In genomic region chr20:1804129-1804503, GRCh38 we compare ENCODE assay signal across 9 cellular contexts.
A peak's percentile ranks its signal among the peaks of the same experiment; 100 is the strongest.
DNase-seq lines count a peak whose midpoint lies in the region; ATAC-seq and TF ChIP-seq lines count a peak whose summit lies in the region.
"Had no signal": no experiment of that assay in that cellular context is flagged by ENCODE, and none has a peak within 500 bp of the region (broad histone marks: within the 10 kb centered on the region; RNA-seq: fewer than 3 reads in every experiment).

No MANE protein-coding gene starts in this region.

- H3K4me1 ChIP-seq in lung (ENCODE audit: control insufficient read depth in 2 of 2, insufficient read depth in 2 of 2, low read length in 2 of 2) (peaks cover 0 to 6% of the 10 kb centered on the region in 2 donors), testis (no peaks in the 10 kb centered on the region)

- H3K4me1 Mint-ChIP-seq in activated CD4-positive, alpha-beta T cell treated with anti-CD3 and anti-CD28 coated beads, Interleukin-2, amount 10 ng/mL, durations not matched to agents 7 days and 5 days = peaks cover 14% of the 10 kb centered on the region
- peaks cover 10% of the 10 kb centered on the region for H3K4me1 Mint-ChIP-seq in activated CD4-positive, alpha-beta T cell treated with anti-CD3 and anti-CD28 coated beads for 36 hours
- H3K4me1 Mint-ChIP-seq in activated naive CD8-positive, alpha-beta T cell treated with anti-CD3 and anti-CD28 coated beads, Interleukin-2, amount 50 U/mL, for 24 hours = peaks cover 16% of the 10 kb centered on the region

- H3K9me3 ChIP-seq in lung (ENCODE audit: control insufficient read depth in 2 of 2, insufficient read depth in 1 of 2, low read length in 1 of 2) (no peaks in the 10 kb centered on the region), testis (no peaks in the 10 kb centered on the region)
- H3K9me3 ChIP-seq: MG63 had no signal

- DNase-seq in activated CD4-positive, alpha-beta T cell treated with anti-CD3 and anti-CD28 coated beads, Interleukin-2, amount 10 ng/mL, durations not matched to agents 7 days and 5 days = no peak
- no peak for DNase-seq in activated CD4-positive, alpha-beta T cell treated with anti-CD3 and anti-CD28 coated beads for 36 hours
- no peak for DNase-seq in activated naive CD8-positive, alpha-beta T cell treated with anti-CD3 and anti-CD28 coated beads, Interleukin-2, amount 50 U/mL, for 24 hours
- DNase-seq in lung (ENCODE audit: low spot score) (no peak), testis (no peak), hepatic stellate cell (ENCODE audit: low spot score) (no peak)
- no peak for DNase-seq in activated CD8-positive, alpha-beta memory T cell treated with anti-CD3 and anti-CD28 coated beads, Interleukin-2, amount 50 U/mL, for 4 hours
- DNase-seq: MG63 had no signal

- H3K36me3 Mint-ChIP-seq in activated CD4-positive, alpha-beta T cell treated with anti-CD3 and anti-CD28 coated beads, Interleukin-2, amount 10 ng/mL, durations not matched to agents 7 days and 5 days (ENCODE audit: low read depth) = no peaks in the 10 kb centered on the region
- H3K36me3 Mint-ChIP-seq in activated CD4-positive, alpha-beta T cell treated with anti-CD3 and anti-CD28 coated beads for 36 hours (ENCODE audit: low read depth) = no peaks in the 10 kb centered on the region
- no peaks in the 10 kb centered on the region for H3K36me3 Mint-ChIP-seq in activated naive CD8-positive, alpha-beta T cell treated with anti-CD3 and anti-CD28 coated beads, Interleukin-2, amount 50 U/mL, for 24 hours (ENCODE audit: low read depth)

- POLR2A ChIA-PET in activated CD4-positive, alpha-beta T cell treated with anti-CD3 and anti-CD28 coated beads, Interleukin-2, amount 10 ng/mL, durations not matched to agents 7 days and 5 days (lab: Charles Lee) = no interaction called here
- POLR2A ChIA-PET in activated CD4-positive, alpha-beta T cell treated with anti-CD3 and anti-CD28 coated beads for 36 hours (lab: Charles Lee) = no interaction called here

- H3K36me3 ChIP-seq in lung (ENCODE audit: control insufficient read depth in 2 of 2, insufficient read depth in 2 of 2, low read length in 2 of 2) (no peaks in the 10 kb centered on the region), testis (ENCODE audit: low read depth, missing control alignments) (no peaks in the 10 kb centered on the region)
- H3K36me3 ChIP-seq: MG63 had no signal

- no peak for TF ChIP-seq CTCF in lung (IDR thresholded peaks at IDR 0.05; ENCODE audit: control extremely low read depth, extremely low read depth)
- no peak for TF ChIP-seq CTCF in testis (IDR thresholded peaks at IDR 0.05)

- H3K4me3 ChIP-seq in lung = no peak overlapping the region
- peak overlapping the region; percentile 58 to 59 for H3K4me3 ChIP-seq in testis

- no peaks in the 10 kb centered on the region for H3K27me3 ChIP-seq in lung (ENCODE audit: control insufficient read depth, insufficient read depth)
- H3K27me3 ChIP-seq in testis = no peaks in the 10 kb centered on the region
- H3K27me3 ChIP-seq: MG63 had no signal

- 54 to 67% methylated on average over 7 of the region's 7 CpGs for WGBS in lung, 2 donors
- WGBS in testis, 2 donors = 39 to 65% methylated on average over 7 of the region's 7 CpGs

- intact Hi-C loops in activated CD4-positive, alpha-beta T cell treated with anti-CD3 and anti-CD28 coated beads for 36 hours (cut with DNase I, micrococcal nuclease) = no loop called here
- intact Hi-C loops in testis (cut with DNase I; ENCODE audit: low total_unique reads) = no loop called here

- CTCF ChIA-PET in activated CD4-positive, alpha-beta T cell treated with anti-CD3 and anti-CD28 coated beads, Interleukin-2, amount 10 ng/mL, durations not matched to agents 7 days and 5 days (lab: Charles Lee) = interaction anchor here (1.1 to 1.3 kb wide), 2 partner anchors 27 to 180 kb away, joined by 3 to 5 read pairs; no protein-coding TSS in a partner anchor
- CTCF ChIA-PET in activated CD4-positive, alpha-beta T cell treated with anti-CD3 and anti-CD28 coated beads for 36 hours (lab: Charles Lee) = interaction anchor here (1.4 kb wide), 1 partner anchor 39 kb away, joined by 3 read pairs; no protein-coding TSS in a partner anchor

- H3K27me3 Mint-ChIP-seq in activated CD4-positive, alpha-beta T cell treated with anti-CD3 and anti-CD28 coated beads, Interleukin-2, amount 10 ng/mL, durations not matched to agents 7 days and 5 days = peaks cover 60% of the 10 kb centered on the region
- H3K27me3 Mint-ChIP-seq in activated CD4-positive, alpha-beta T cell treated with anti-CD3 and anti-CD28 coated beads for 36 hours = peaks cover 39% of the 10 kb centered on the region
- H3K27me3 Mint-ChIP-seq in activated naive CD8-positive, alpha-beta T cell treated with anti-CD3 and anti-CD28 coated beads, Interleukin-2, amount 50 U/mL, for 24 hours = peaks cover 54% of the 10 kb centered on the region

- no peak overlapping the region for H3K27ac Mint-ChIP-seq in activated CD4-positive, alpha-beta T cell treated with anti-CD3 and anti-CD28 coated beads, Interleukin-2, amount 10 ng/mL, durations not matched to agents 7 days and 5 days
- H3K27ac Mint-ChIP-seq in activated CD4-positive, alpha-beta T cell treated with anti-CD3 and anti-CD28 coated beads for 36 hours = no peak overlapping the region
- no peak overlapping the region for H3K27ac Mint-ChIP-seq in activated naive CD8-positive, alpha-beta T cell treated with anti-CD3 and anti-CD28 coated beads, Interleukin-2, amount 50 U/mL, for 24 hours

- no peak for TF ChIP-seq POLR2A in testis (IDR thresholded peaks at IDR 0.05)

- H3K27ac ChIP-seq in lung (ENCODE audit: low read depth in 1 of 2, low read length in 1 of 2) = peak overlapping the region; percentile 49 to 94
- no peak overlapping the region for H3K27ac ChIP-seq in testis

- peak overlapping the region; percentile 41 for H3K4me3 Mint-ChIP-seq in activated CD4-positive, alpha-beta T cell treated with anti-CD3 and anti-CD28 coated beads, Interleukin-2, amount 10 ng/mL, durations not matched to agents 7 days and 5 days
- no peak overlapping the region for H3K4me3 Mint-ChIP-seq in activated CD4-positive, alpha-beta T cell treated with anti-CD3 and anti-CD28 coated beads for 36 hours
- peak overlapping the region; percentile 27 for H3K4me3 Mint-ChIP-seq in activated naive CD8-positive, alpha-beta T cell treated with anti-CD3 and anti-CD28 coated beads, Interleukin-2, amount 50 U/mL, for 24 hours

- H3K9me3 Mint-ChIP-seq in activated CD4-positive, alpha-beta T cell treated with anti-CD3 and anti-CD28 coated beads, Interleukin-2, amount 10 ng/mL, durations not matched to agents 7 days and 5 days = no peaks in the 10 kb centered on the region
- H3K9me3 Mint-ChIP-seq in activated CD4-positive, alpha-beta T cell treated with anti-CD3 and anti-CD28 coated beads for 36 hours (ENCODE audit: low read depth) = no peaks in the 10 kb centered on the region
- H3K9me3 Mint-ChIP-seq in activated naive CD8-positive, alpha-beta T cell treated with anti-CD3 and anti-CD28 coated beads, Interleukin-2, amount 50 U/mL, for 24 hours = no peaks in the 10 kb centered on the region

- ATAC-seq in activated CD4-positive, alpha-beta T cell treated with anti-CD3 and anti-CD28 coated beads for 36 hours = no peak
- no peak for ATAC-seq in activated naive CD8-positive, alpha-beta T cell treated with anti-CD3 and anti-CD28 coated beads, Interleukin-2, amount 50 U/mL, for 24 hours
- no peak for ATAC-seq in lung (ENCODE audit: insufficient read depth, low FRiP score)
- no peak for ATAC-seq in GM21528 (IDR thresholded peaks at IDR 0.05; ENCODE audit: low FRiP score, unreplicated experiment)

Comparison
In these comparisons a context has a peak if more than half of its experiments do, and no peak if none do; other contexts are left out.
1. H3K27ac ChIP-seq: peak in lung (2 of 2); none in testis (0 of 2).